In genomic region chr6:38572186-38572813, GRCh38 we compare ENCODE assay signal across 11 cellular contexts.
A peak's percentile ranks its signal among the peaks of the same experiment; 100 is the strongest.
DNase-seq lines count a peak whose midpoint lies in the region; ATAC-seq, FAIRE-seq and TF ChIP-seq lines count a peak whose summit lies in the region.
"Had no signal": no experiment of that assay in that cellular context is flagged by ENCODE, and none has a peak within 500 bp of the region (broad histone marks: within the 10 kb centered on the region; RNA-seq: fewer than 3 reads in every experiment).

No MANE protein-coding gene starts in this region.

- H3K4me2 ChIP-seq in endothelial cell of umbilical vein (ENCODE audit: insufficient read depth, low read length), result peak overlapping the region; percentile 98

- dilution Hi-C loops in endothelial cell of umbilical vein (cut with MboI; ENCODE audit: extremely low pct_ligation_motif_present, low sequenced_read_pairs), result no loop called here

- FAIRE-seq in endothelial cell of umbilical vein (lab: Jason Lieb, UNC) (peak; percentile 92), urothelium cell line (lab: Jason Lieb, UNC) (no peak)

- intact Hi-C loops in endothelial cell of umbilical vein (cut with micrococcal nuclease), result loop anchor here (2.0 to 5.0 kb wide), 5 partner anchors 67 to 875 kb away; partner anchors contain the start of genes BTBD9 and MDGA1

- no peak for TF ChIP-seq POLR2A in endothelial cell of umbilical vein (IDR thresholded peaks at IDR 0.05; ENCODE audit: low read depth, low read length)

- H3K27me3 ChIP-seq in CD8-positive, alpha-beta memory T cell (ENCODE audit: insufficient read depth, low read length, poor library complexity, severe bottlenecking), result no peaks in the 10 kb centered on the region
- no peaks in the 10 kb centered on the region for H3K27me3 ChIP-seq in endothelial cell of umbilical vein (ENCODE audit: control insufficient read depth in 2 of 2, insufficient read depth in 2 of 2, low read length in 2 of 2)
- H3K27me3 ChIP-seq: SJCRH30 had no signal

- peak overlapping the region in 6 of 7 donors; percentile 53 to 81 (median 64) for H3K4me3 Mint-ChIP-seq in CD8-positive, alpha-beta memory T cell
- H3K4me3 Mint-ChIP-seq: nephron progenitor cell had no signal

- POLR2A ChIA-PET in CD8-positive, alpha-beta memory T cell (lab: Charles Lee), result no interaction called here
- POLR2A ChIA-PET in endothelial cell of umbilical vein (lab: Charles Lee), result no interaction called here

- H3K9me3 Mint-ChIP-seq in CD8-positive, alpha-beta memory T cell, result no peaks in the 10 kb centered on the region
- H3K9me3 Mint-ChIP-seq: nephron progenitor cell had no signal

- H3K27ac ChIP-seq in CD8-positive, alpha-beta memory T cell (ENCODE audit: low read depth, low read length), result no peak overlapping the region
- peak overlapping the region; percentile 79 for H3K27ac ChIP-seq in endothelial cell of umbilical vein (ENCODE audit: insufficient read depth, low read depth, low read length)
- H3K27ac ChIP-seq: SJCRH30 had no signal

- no peaks in the 10 kb centered on the region for H4K20me1 ChIP-seq in endothelial cell of umbilical vein (replicated peaks; ENCODE audit: control insufficient read depth, extremely low read depth, insufficient read depth, low read length)

- H3K27ac Mint-ChIP-seq in CD8-positive, alpha-beta memory T cell, result peak overlapping the region; percentile 79 to 96 (median 93)
- H3K27ac Mint-ChIP-seq: nephron progenitor cell had no signal

- peak overlapping the region; percentile 73 for H3K9ac ChIP-seq in endothelial cell of umbilical vein (replicated peaks; ENCODE audit: extremely low read depth, insufficient read depth, low read length)

- H2AFZ ChIP-seq in endothelial cell of umbilical vein (ENCODE audit: low read depth, low read length), result peak overlapping the region; percentile 66

- TF ChIP-seq CTCF in endothelial cell of umbilical vein (IDR thresholded peaks at IDR 0.05; ENCODE audit: extremely low read depth in 1 of 2, insufficient read depth in 1 of 2, low read depth in 1 of 2, low read length in 2 of 2), result no peak

- no peak overlapping the region for H3K4me3 ChIP-seq in CD8-positive, alpha-beta memory T cell (ENCODE audit: low read length)
- H3K4me3 ChIP-seq in endothelial cell of umbilical vein (replicated peaks in 1 of 3; ENCODE audit: insufficient read depth in 1 of 3, low read depth in 1 of 3, low read length in 3 of 3), result peak overlapping the region in 2 of 3 experiments; percentile 7 to 59
- H3K4me3 ChIP-seq: SJCRH30 had no signal

- H3K4me1 ChIP-seq in CD8-positive, alpha-beta memory T cell (ENCODE audit: insufficient read depth, low read length), result peaks cover 16% of the 10 kb centered on the region
- H3K4me1 ChIP-seq in endothelial cell of umbilical vein (ENCODE audit: control insufficient read depth, extremely low read depth, insufficient read depth, low read length), result peaks cover 28% of the 10 kb centered on the region

- H3K79me2 ChIP-seq in endothelial cell of umbilical vein (ENCODE audit: control insufficient read depth, insufficient read depth, low read length), result no peaks in the 10 kb centered on the region

- H3K9me1 ChIP-seq in endothelial cell of umbilical vein (replicated peaks; ENCODE audit: control insufficient read depth, extremely low read depth, insufficient read depth, low read length), result no peaks in the 10 kb centered on the region

- H3K9me3 ChIP-seq in CD8-positive, alpha-beta memory T cell (ENCODE audit: low read length), result no peaks in the 10 kb centered on the region
- H3K9me3 ChIP-seq in endothelial cell of umbilical vein (replicated peaks; ENCODE audit: control insufficient read depth, insufficient read depth, low read length), result no peaks in the 10 kb centered on the region
- H3K9me3 ChIP-seq: SJCRH30 had no signal

- peak in 2 of 5 donors; percentile 48 to 49 for DNase-seq in CD8-positive, alpha-beta memory T cell
- DNase-seq in GM19238 (ENCODE audit: insufficient read length, low spot score) (peak; percentile 3), endothelial cell of umbilical vein (ENCODE audit: low read depth, low spot score) (peak; percentile 91), urothelium cell line (ENCODE audit: low spot score) (no peak), ecto neural progenitor cell (ENCODE audit: low spot score) (no peak), NCI-H774 (lab: John Stamatoyannopoulos, UW) (no peak)
- DNase-seq: DMS53, nephron progenitor cell, SJCRH30 had no signal

- H3K36me3 ChIP-seq in CD8-positive, alpha-beta memory T cell (ENCODE audit: insufficient read depth, low read length), result no peaks in the 10 kb centered on the region
- H3K36me3 ChIP-seq in endothelial cell of umbilical vein (ENCODE audit: control insufficient read depth in 2 of 2, extremely low read depth in 1 of 2, insufficient read depth in 2 of 2, low read length in 2 of 2), result no peaks in the 10 kb centered on the region
- H3K36me3 ChIP-seq: SJCRH30 had no signal

- BruUV-seq in endothelial cell of umbilical vein (replicated peaks; lab: Mats Ljungman, UMichigan), result TSS peak; percentile 42

- peaks cover 10 to 38% (median 13%) of the 10 kb centered on the region in 3 donors for H3K36me3 Mint-ChIP-seq in CD8-positive, alpha-beta memory T cell

- no peaks in the 10 kb centered on the region for H3K27me3 Mint-ChIP-seq in CD8-positive, alpha-beta memory T cell

- ATAC-seq in HG03442 (IDR thresholded peaks at IDR 0.05; ENCODE audit: unreplicated experiment), result peak; percentile 52
- ATAC-seq in GM21717 (IDR thresholded peaks at IDR 0.05; ENCODE audit: unreplicated experiment), result no peak

- H3K4me1 Mint-ChIP-seq in CD8-positive, alpha-beta memory T cell, result peaks cover 18 to 28% (median 21%) of the 10 kb centered on the region in 3 donors
- H3K4me1 Mint-ChIP-seq: nephron progenitor cell had no signal

- CTCF ChIA-PET in CD8-positive, alpha-beta memory T cell (lab: Charles Lee), result no interaction called here
- CTCF ChIA-PET in endothelial cell of umbilical vein (lab: Charles Lee), result interaction anchor here (0.6 to 6.8 kb wide), 14 partner anchors 8 to 874 kb away, joined by 3 to 88 read pairs (median 4); partner anchors contain the start of gene MDGA1

TF ChIP-seq in endothelial cell of umbilical vein, 7 proteins besides CTCF, POLR2A, EP300 and RAD21:
- no peak for TF ChIP-seq MAX (IDR thresholded peaks at IDR 0.05; ENCODE audit: insufficient read depth, insufficient read length)
- TF ChIP-seq JUN (IDR thresholded peaks at IDR 0.05; ENCODE audit: borderline replicate concordance, insufficient read depth, insufficient read length, low read depth), result peak; percentile 9
- no peak for TF ChIP-seq EZH2 (IDR thresholded peaks at IDR 0.05; ENCODE audit: borderline replicate concordance, low read depth, low read length, severe bottlenecking)
- TF ChIP-seq POLR2AphosphoS5 (IDR thresholded peaks at IDR 0.05; ENCODE audit: insufficient read depth, low read depth, low read length), result no peak
- TF ChIP-seq GATA2 (IDR thresholded peaks at IDR 0.05; ENCODE audit: insufficient read depth, insufficient read length, low read depth, low read length), result peak; percentile 79

Comparison
In these comparisons a context has a peak if more than half of its experiments do, and no peak if none do; other contexts are left out.
1. DNase-seq: peak in GM19238 (single experiment) and endothelial cell of umbilical vein (single experiment); none in urothelium cell line (single experiment), ecto neural progenitor cell (single experiment) and NCI-H774 (single experiment).